ENCODE assay signal across 1 cellular context in the genomic region with DNA sequence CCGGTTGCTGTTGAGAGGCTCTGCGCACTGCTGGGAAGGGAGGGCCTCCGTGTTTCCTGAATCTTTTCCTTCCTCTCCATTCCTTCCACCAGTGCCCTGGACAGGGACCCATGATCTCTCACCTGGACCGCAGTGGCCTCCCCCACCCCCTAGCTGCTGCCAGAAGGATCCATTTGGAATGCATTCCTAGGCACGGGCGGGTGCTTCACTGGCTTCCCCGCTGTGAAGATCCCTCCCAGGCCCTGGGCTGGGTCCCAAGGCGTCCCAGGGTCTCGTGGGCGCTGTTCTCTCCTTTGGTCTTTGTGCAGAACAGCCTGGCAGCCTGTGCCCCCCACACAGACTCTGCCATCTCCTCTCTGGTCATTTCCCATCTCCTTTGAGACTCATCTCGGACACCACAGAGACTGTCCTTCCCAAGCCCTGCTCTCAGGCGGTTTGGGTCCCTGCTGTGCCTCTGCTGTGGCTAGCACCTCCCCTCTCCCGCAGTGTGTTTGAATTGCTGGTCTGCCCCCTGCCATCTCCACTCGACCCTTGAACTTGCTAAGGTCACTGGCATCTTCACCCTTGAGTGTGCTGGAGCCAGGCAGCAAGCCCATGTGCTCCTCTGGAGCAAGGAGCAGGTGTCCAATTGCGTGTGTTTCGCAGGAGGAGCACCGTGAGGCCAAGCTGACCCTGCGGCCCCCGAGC.
TF ChIP-seq lines count a peak whose summit lies in the region.

No MANE protein-coding gene starts in this region.

TF ChIP-seq in GM23338, 12 proteins besides CTCF, POLR2A, EP300 and RAD21 (continued from another document):
- TF ChIP-seq ZNF462 (CRISPR knock-in tag; IDR thresholded peaks at IDR 0.05) (no peak), NANOG (IDR thresholded peaks at IDR 0.05; ENCODE audit: borderline replicate concordance) (no peak), ZNF114 (CRISPR knock-in tag; IDR thresholded peaks at IDR 0.05) (no peak), REST (IDR thresholded peaks at IDR 0.05; ENCODE audit: unreplicated experiment) (no peak), ETS1 (IDR thresholded peaks at IDR 0.05) (no peak)
